ENCODE assay signal across 30 cellular contexts in the genomic region with DNA sequence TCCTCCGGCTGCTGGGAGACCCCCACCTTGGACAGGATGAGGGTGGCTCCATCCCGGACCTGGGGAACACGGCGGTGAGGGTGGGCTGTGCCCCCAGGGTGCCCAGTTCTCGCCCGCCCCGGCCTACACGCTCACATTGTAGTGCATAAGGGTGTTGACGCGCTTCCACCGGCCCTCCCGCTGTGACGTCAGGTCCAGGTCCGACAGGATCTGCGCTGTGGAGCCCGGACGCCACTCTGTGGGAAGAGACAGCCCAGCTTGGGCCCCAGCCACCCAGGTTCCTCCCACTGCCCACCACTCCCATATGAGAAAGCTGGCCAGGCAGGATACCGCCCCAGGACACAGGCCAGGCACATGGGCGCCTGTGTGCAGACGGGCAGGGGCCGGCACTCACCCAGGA.
"Had no signal": no experiment of that assay in that cellular context is flagged by ENCODE, and none has a peak within 500 bp of the region (broad histone marks: within the 10 kb centered on the region; RNA-seq: fewer than 3 reads in every experiment).

No MANE protein-coding gene starts in this region.

- DNase-seq: activated CD4-positive, alpha-beta memory T cell treated with anti-CD3 and anti-CD28 coated beads for 36 hours; activated CD4-positive, alpha-beta T cell treated with anti-CD3 and anti-CD28 coated beads for 36 hours; activated CD4-positive, alpha-beta T cell treated with anti-CD3 and anti-CD28 coated beads, Interleukin-2, amount 10 ng/mL, durations not matched to agents 24 days and 14 days; activated CD4-positive, CD25-positive, alpha-beta regulatory T cell; activated CD4-positive, CD25-positive, alpha-beta regulatory T cell treated with anti-CD3 and anti-CD28 coated beads, Interleukin-2, amount 50 U/mL, for 72 hours; activated CD8-positive, alpha-beta memory T cell treated with anti-CD3 and anti-CD28 coated beads, Interleukin-2, amount 50 U/mL, for 48 hours; activated effector memory CD4-positive, alpha-beta T cell treated with Interleukin-2 at 50 U/mL for 16 hours; activated naive CD4-positive, alpha-beta T cell treated with anti-CD3 and anti-CD28 coated beads for 36 hours; activated naive CD8-positive, alpha-beta T cell treated with anti-CD3 and anti-CD28 coated beads for 36 hours; activated naive CD8-positive, alpha-beta T cell treated with anti-CD3 and anti-CD28 coated beads, Interleukin-2, amount 50 U/mL, for 24 hours; activated T-cell treated with anti-CD3 and anti-CD28 coated beads for 4 hours; activated T-cell treated with anti-CD3 and anti-CD28 coated beads, Interleukin-2, amount 50 U/mL, for 24 hours; activated T-cell treated with anti-CD3 and anti-CD28 coated beads, Interleukin-2, amount 50 U/mL, for 72 hours; adrenal gland; amygdala; aorta; body of pancreas; caudate nucleus; cortex of kidney; dermis blood vessel endothelial cell; effector CD4-positive, alpha-beta T cell; effector memory CD8-positive, alpha-beta T cell; erythroblast; esophagus squamous epithelium; foreskin melanocyte; heart right ventricle; T-helper 2 cell had no signal

- H3K4me3 ChIP-seq: adrenal gland, body of pancreas, esophagus squamous epithelium, gastroesophageal sphincter, heart right ventricle had no signal

- H3K4me3 Mint-ChIP-seq: activated CD4-positive, alpha-beta memory T cell treated with anti-CD3 and anti-CD28 coated beads for 36 hours; activated CD4-positive, alpha-beta T cell treated with anti-CD3 and anti-CD28 coated beads for 36 hours; activated CD4-positive, alpha-beta T cell treated with anti-CD3 and anti-CD28 coated beads, Interleukin-2, amount 10 ng/mL, durations not matched to agents 24 days and 14 days; activated naive CD4-positive, alpha-beta T cell treated with anti-CD3 and anti-CD28 coated beads for 36 hours; activated naive CD4-positive, alpha-beta T cell treated with anti-CD3 and anti-CD28 coated beads, Interleukin-2, amount 50 U/mL, for 24 hours; activated naive CD8-positive, alpha-beta T cell treated with anti-CD3 and anti-CD28 coated beads for 36 hours; activated naive CD8-positive, alpha-beta T cell treated with anti-CD3 and anti-CD28 coated beads, Interleukin-2, amount 50 U/mL, for 24 hours; activated T-cell treated with anti-CD3 and anti-CD28 coated beads, Interleukin-2, amount 50 U/mL, for 24 hours; activated T-cell treated with anti-CD3 and anti-CD28 coated beads, Interleukin-2, amount 50 U/mL, for 72 hours; effector memory CD8-positive, alpha-beta T cell had no signal

- H3K27ac Mint-ChIP-seq: activated CD4-positive, alpha-beta memory T cell treated with anti-CD3 and anti-CD28 coated beads for 36 hours; activated CD4-positive, alpha-beta T cell treated with anti-CD3 and anti-CD28 coated beads for 36 hours; activated CD4-positive, alpha-beta T cell treated with anti-CD3 and anti-CD28 coated beads, Interleukin-2, amount 10 ng/mL, durations not matched to agents 24 days and 14 days; activated naive CD4-positive, alpha-beta T cell treated with anti-CD3 and anti-CD28 coated beads for 36 hours; activated naive CD8-positive, alpha-beta T cell treated with anti-CD3 and anti-CD28 coated beads for 36 hours; activated naive CD8-positive, alpha-beta T cell treated with anti-CD3 and anti-CD28 coated beads, Interleukin-2, amount 50 U/mL, for 24 hours; activated T-cell treated with anti-CD3 and anti-CD28 coated beads, Interleukin-2, amount 50 U/mL, for 24 hours; activated T-cell treated with anti-CD3 and anti-CD28 coated beads, Interleukin-2, amount 50 U/mL, for 72 hours; effector memory CD8-positive, alpha-beta T cell had no signal

- H3K36me3 Mint-ChIP-seq: activated CD4-positive, alpha-beta memory T cell treated with anti-CD3 and anti-CD28 coated beads for 36 hours; activated naive CD4-positive, alpha-beta T cell treated with anti-CD3 and anti-CD28 coated beads, Interleukin-2, amount 50 U/mL, for 24 hours had no signal

- H3K9me3 ChIP-seq: adrenal gland, body of pancreas, esophagus squamous epithelium, gastroesophageal sphincter, heart right ventricle had no signal

- ATAC-seq: activated CD4-positive, alpha-beta T cell treated with anti-CD3 and anti-CD28 coated beads for 36 hours; activated naive CD8-positive, alpha-beta T cell treated with anti-CD3 and anti-CD28 coated beads, Interleukin-2, amount 50 U/mL, for 24 hours; activated T-cell treated with anti-CD3 and anti-CD28 coated beads, Interleukin-2, amount 50 U/mL, for 72 hours; body of pancreas; effector memory CD8-positive, alpha-beta T cell; gastroesophageal sphincter; heart right ventricle had no signal

- H3K9me3 Mint-ChIP-seq: activated CD4-positive, alpha-beta memory T cell treated with anti-CD3 and anti-CD28 coated beads for 36 hours; activated CD4-positive, alpha-beta T cell treated with anti-CD3 and anti-CD28 coated beads, Interleukin-2, amount 10 ng/mL, durations not matched to agents 24 days and 14 days; activated naive CD4-positive, alpha-beta T cell treated with anti-CD3 and anti-CD28 coated beads for 36 hours; activated naive CD4-positive, alpha-beta T cell treated with anti-CD3 and anti-CD28 coated beads, Interleukin-2, amount 50 U/mL, for 24 hours; activated naive CD8-positive, alpha-beta T cell treated with anti-CD3 and anti-CD28 coated beads for 36 hours; activated naive CD8-positive, alpha-beta T cell treated with anti-CD3 and anti-CD28 coated beads, Interleukin-2, amount 50 U/mL, for 24 hours; activated T-cell treated with anti-CD3 and anti-CD28 coated beads, Interleukin-2, amount 50 U/mL, for 24 hours; activated T-cell treated with anti-CD3 and anti-CD28 coated beads, Interleukin-2, amount 50 U/mL, for 72 hours; effector memory CD8-positive, alpha-beta T cell had no signal

- FAIRE-seq: colon had no signal

- H3K4me1 Mint-ChIP-seq: activated CD4-positive, alpha-beta T cell treated with anti-CD3 and anti-CD28 coated beads for 36 hours; activated naive CD8-positive, alpha-beta T cell treated with anti-CD3 and anti-CD28 coated beads, Interleukin-2, amount 50 U/mL, for 24 hours had no signal

- H3K27me3 Mint-ChIP-seq: activated CD4-positive, alpha-beta memory T cell treated with anti-CD3 and anti-CD28 coated beads for 36 hours; activated naive CD4-positive, alpha-beta T cell treated with anti-CD3 and anti-CD28 coated beads, Interleukin-2, amount 50 U/mL, for 24 hours; activated naive CD8-positive, alpha-beta T cell treated with anti-CD3 and anti-CD28 coated beads, Interleukin-2, amount 50 U/mL, for 24 hours; activated T-cell treated with anti-CD3 and anti-CD28 coated beads, Interleukin-2, amount 50 U/mL, for 24 hours had no signal

- H3K27ac ChIP-seq: adrenal gland, body of pancreas, gastroesophageal sphincter, heart right ventricle had no signal

- H3K27me3 ChIP-seq: adrenal gland, body of pancreas, esophagus squamous epithelium, gastroesophageal sphincter, heart right ventricle had no signal
